Comparison of ENCODE assay signal across 8 cellular contexts in the genomic region with DNA sequence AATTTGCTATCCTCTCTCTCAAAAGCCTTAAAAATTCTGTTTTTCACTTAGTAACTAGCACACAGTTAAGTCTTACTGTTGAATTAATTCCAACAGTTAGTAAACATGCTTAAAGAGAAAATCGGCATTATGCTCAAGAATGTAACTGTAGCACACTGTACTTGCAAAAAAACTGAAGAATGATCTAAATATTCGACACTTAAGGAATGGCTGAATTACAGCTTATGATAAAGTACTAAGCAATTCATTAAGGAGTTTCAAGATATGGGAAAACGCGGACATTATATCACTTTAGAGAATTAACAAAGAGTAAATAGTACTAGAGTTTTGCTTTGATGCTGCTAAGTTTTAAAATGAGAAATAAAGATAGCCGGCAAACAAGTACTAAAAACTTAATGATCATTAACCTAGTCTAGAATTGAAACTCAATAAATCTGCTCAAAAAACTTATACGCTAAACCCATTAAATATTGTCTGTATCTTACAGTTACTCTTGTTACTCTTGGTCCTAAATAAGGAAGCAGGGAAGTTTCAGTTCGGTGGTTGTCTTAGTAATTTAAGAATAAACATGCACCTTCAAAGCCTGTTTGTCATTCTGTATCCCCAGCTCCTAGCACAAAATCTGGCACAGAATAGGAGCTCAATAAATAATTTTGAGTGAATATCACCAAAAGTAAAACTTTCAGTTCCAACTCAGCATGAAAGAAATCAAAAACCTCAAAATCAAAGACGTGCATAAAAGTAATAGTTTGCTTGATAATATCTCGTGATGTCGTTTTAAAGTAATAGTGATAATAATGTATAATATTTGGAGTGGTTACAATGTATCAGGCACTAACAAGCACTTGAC. TPM values are rescaled to one million over a fixed set of nuclear protein-coding genes. Genes with fewer than 3 reads are reported as not detected.
DNase-seq lines count a peak whose midpoint lies in the region; ATAC-seq, FAIRE-seq and TF ChIP-seq lines count a peak whose summit lies in the region.

No MANE protein-coding gene starts in this region.

- WGBS in A549 (ENCODE audit: missing lambda C conversion rate): 27% methylated on average over 10 of the region's 10 CpGs
- 30% methylated on average over 10 of the region's 10 CpGs for WGBS in smooth muscle cell (ENCODE audit: low lambda C conversion rate)

- TF ChIP-seq CTCF in A549 (IDR thresholded peaks at IDR 0.05): no peak
- TF ChIP-seq CTCF in activated B cell treated with CpG ODN at 0.5 μM for 24 hours (IDR thresholded peaks at IDR 0.05): no peak
- TF ChIP-seq CTCF in smooth muscle cell (IDR thresholded peaks at IDR 0.05; ENCODE audit: borderline replicate concordance, insufficient read depth, poor library complexity, severe bottlenecking): no peak

- peak overlapping the region; percentile 88 to 96 for H3K27ac ChIP-seq in A549
- peak overlapping the region; percentile 99 for H3K27ac ChIP-seq in smooth muscle cell (ENCODE audit: low read depth)

- peak overlapping the region; percentile 94 for H3K27ac Mint-ChIP-seq in activated B cell treated with CpG ODN at 0.5 μM for 24 hours

- TF ChIP-seq RAD21 in A549 (conservative IDR thresholded peaks at IDR 0.05 in 1 of 2, IDR thresholded peaks at IDR 0.05 in 1 of 2): no peak

- peak; percentile 18 for FAIRE-seq in A549 (lab: Jason Lieb, UNC)

- POLR2A ChIA-PET in A549 (lab: Yijun Ruan, JAX): interaction anchor here (0.5 to 2.0 kb wide), 11 partner anchors 14 to 383 kb away, joined by 4 to 96 read pairs (median 8); a partner anchor contains a TSS
- POLR2A ChIA-PET in activated B cell treated with CpG ODN at 0.5 μM for 24 hours (lab: Charles Lee): interaction anchor here (1.1 to 6.4 kb wide), 8 partner anchors 26 to 1459 kb away, joined by 3 to 251 read pairs (median 6); a partner anchor contains a TSS

- no peaks in the 10 kb centered on the region for H3K36me3 ChIP-seq in smooth muscle cell (ENCODE audit: low read depth)

- no peaks in the 10 kb centered on the region for H3K27me3 ChIP-seq in smooth muscle cell (ENCODE audit: low read depth)

- peaks cover 33% of the 10 kb centered on the region for H3K4me1 Mint-ChIP-seq in activated B cell treated with CpG ODN at 0.5 μM for 24 hours

- no peak for TF ChIP-seq EP300 in A549 (IDR thresholded peaks at IDR 0.05)

- H3K4me2 ChIP-seq in A549: peak overlapping the region; percentile 86
- H3K4me2 ChIP-seq in smooth muscle cell: peak overlapping the region; percentile 87

- H2AFZ ChIP-seq in smooth muscle cell (ENCODE audit: low read depth): peak overlapping the region; percentile 82

- H3K4me3 ChIP-seq in A549: peak overlapping the region; percentile 65
- H3K4me3 ChIP-seq in iPS-11a (ENCODE audit: low read depth, low read length): peak overlapping the region; percentile 70
- peak overlapping the region; percentile 55 for H3K4me3 ChIP-seq in smooth muscle cell

- H4K20me1 ChIP-seq in smooth muscle cell (ENCODE audit: low read depth): no peaks in the 10 kb centered on the region

- ATAC-seq in A549 (no peak), HG02938 (IDR thresholded peaks at IDR 0.05; ENCODE audit: unreplicated experiment) (peak; percentile 37), activated B cell treated with CpG ODN at 0.5 μM for 24 hours (ENCODE audit: low read depth) (no peak), GM18907 (IDR thresholded peaks at IDR 0.05; ENCODE audit: unreplicated experiment) (no peak)

- CTCF ChIA-PET in A549 (lab: Yijun Ruan, JAX): interaction anchor here (0.6 to 3.5 kb wide), 12 partner anchors 10 to 373 kb away, joined by 3 to 47 read pairs (median 4); a partner anchor contains a TSS
- CTCF ChIA-PET in activated B cell treated with CpG ODN at 0.5 μM for 24 hours (lab: Charles Lee): interaction anchor here (1.0 to 2.6 kb wide), 3 partner anchors 13 to 29 kb away, joined by 3 to 35 read pairs (median 5); no protein-coding TSS in a partner anchor

- H3K36me3 Mint-ChIP-seq in activated B cell treated with CpG ODN at 0.5 μM for 24 hours (ENCODE audit: low read depth): peaks cover 12% of the 10 kb centered on the region

- H3K9ac ChIP-seq in smooth muscle cell (ENCODE audit: low read depth): peak overlapping the region; percentile 92

- peaks cover 14% of the 10 kb centered on the region for H3K4me1 ChIP-seq in A549
- peaks cover 33% of the 10 kb centered on the region for H3K4me1 ChIP-seq in smooth muscle cell (ENCODE audit: low read depth)

- no peaks in the 10 kb centered on the region for H3K27me3 Mint-ChIP-seq in activated B cell treated with CpG ODN at 0.5 μM for 24 hours

- peak overlapping the region; percentile 98 for H3K4me3 Mint-ChIP-seq in activated B cell treated with CpG ODN at 0.5 μM for 24 hours

- peaks cover 4% of the 10 kb centered on the region for H3F3A ChIP-seq in smooth muscle cell (ENCODE audit: low read depth)

- no peaks in the 10 kb centered on the region for H3K9me3 Mint-ChIP-seq in activated B cell treated with CpG ODN at 0.5 μM for 24 hours

- H3K79me2 ChIP-seq in smooth muscle cell (ENCODE audit: low read depth): peaks cover 5% of the 10 kb centered on the region

- intact Hi-C loops in activated B cell treated with CpG ODN at 0.5 μM for 24 hours (cut with micrococcal nuclease): loop anchor here (1.0 to 2.0 kb wide), 3 partner anchors 17 to 1339 kb away; a partner anchor contains a TSS

- H3K9me3 ChIP-seq in A549 (no peaks in the 10 kb centered on the region), smooth muscle cell (replicated peaks; ENCODE audit: low read depth) (no peaks in the 10 kb centered on the region)

- TF ChIP-seq POLR2A in A549 (IDR thresholded peaks at IDR 0.05; ENCODE audit: low read length): no peak

- no peak for DNase-seq in A549 (ENCODE audit: low read depth in 1 of 2, low spot score in 1 of 2)
- no peak for DNase-seq in activated B cell treated with CpG ODN at 0.5 μM for 24 hours
- DNase-seq in smooth muscle cell (lab: John Stamatoyannopoulos, UW; ENCODE audit: unreplicated experiment): no peak
- no peak for DNase-seq in NCI-H446 (lab: John Stamatoyannopoulos, UW)
- DNase-seq in NCI-H1930 (lab: John Stamatoyannopoulos, UW): no peak

TF ChIP-seq in A549, 52 proteins besides CTCF, POLR2A, EP300 and RAD21:
- TF ChIP-seq KDM1A (IDR thresholded peaks at IDR 0.05; ENCODE audit: low read depth) (no peak), RNF2 (IDR thresholded peaks at IDR 0.05; ENCODE audit: borderline replicate concordance, low read depth) (no peak), RARB (CRISPR knock-in tag; IDR thresholded peaks at IDR 0.05) (no peak), MAFK (IDR thresholded peaks at IDR 0.05; ENCODE audit: partially characterized antibody) (no peak), CEBPB (IDR thresholded peaks at IDR 0.05) (no peak), HOXB5 (CRISPR knock-in tag; IDR thresholded peaks at IDR 0.05) (no peak), SMC3 (IDR thresholded peaks at IDR 0.05) (no peak), MAZ (IDR thresholded peaks at IDR 0.05; ENCODE audit: borderline replicate concordance, low read depth, low read length) (no peak), GATA3 (IDR thresholded peaks at IDR 0.05; ENCODE audit: borderline replicate concordance) (no peak), ZFP36 (IDR thresholded peaks at IDR 0.05; ENCODE audit: borderline replicate concordance, partially characterized antibody) (no peak), FOXS1 (CRISPR knock-in tag; IDR thresholded peaks at IDR 0.05) (no peak)
- TF ChIP-seq, protein P1, sequence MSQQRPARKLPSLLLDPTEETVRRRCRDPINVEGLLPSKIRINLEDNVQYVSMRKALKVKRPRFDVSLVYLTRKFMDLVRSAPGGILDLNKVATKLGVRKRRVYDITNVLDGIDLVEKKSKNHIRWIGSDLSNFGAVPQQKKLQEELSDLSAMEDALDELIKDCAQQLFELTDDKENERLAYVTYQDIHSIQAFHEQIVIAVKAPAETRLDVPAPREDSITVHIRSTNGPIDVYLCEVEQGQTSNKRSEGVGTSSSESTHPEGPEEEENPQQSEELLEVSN (IDR thresholded peaks at IDR 0.05; ENCODE audit: borderline replicate concordance, low read depth): no peak

RNA-seq across cellular contexts. Expression of a gene that starts 1.2 kb away (rescaled TPM):
- polyA plus RNA-seq in A549 (2011; rRNA removed) (5.7 and 7.4 TPM in 2 replicates), A549 (2017; fragmentation: RNase III; extraction: RNeasy Plus Mini Kit Qiagen cat#74134 plus additional on column Dnase treatment) (2.4 to 3.4 TPM (median 3.3 TPM) in 3 replicates), smooth muscle cell (2.5 and 3.7 TPM in 2 replicates)
- 1.8 and 1.9 TPM in 2 replicates for polyA plus RNA-seq in A549 (2012; cell fraction: cytosol; rRNA removed)
- 1.0 and 1.1 TPM in 2 replicates for polyA plus RNA-seq in A549 (2012; cell fraction: nucleus; rRNA removed)
- polyA minus RNA-seq in A549 (2011; rRNA and poly(A)+ RNA removed): 4.6 and 5.1 TPM in 2 replicates
- total RNA-seq in activated B cell treated with CpG ODN at 0.5 μM for 24 hours (15.0 and 19.9 TPM in 2 replicates), smooth muscle cell (7.3 and 13.8 TPM in 2 replicates)

RNA-seq across cellular contexts. Expression of a gene that starts 27.8 kb away (rescaled TPM):
- polyA plus RNA-seq in A549 (2011; rRNA removed): 773 and 848 TPM in 2 replicates
- 842 and 1,013 TPM in 2 replicates for polyA plus RNA-seq in A549 (2012; cell fraction: cytosol; rRNA removed)
- 1,036 and 2,636 TPM in 2 replicates for polyA plus RNA-seq in A549 (2012; cell fraction: nucleus; rRNA removed)
- polyA plus RNA-seq in A549 (2017; fragmentation: RNase III; extraction: RNeasy Plus Mini Kit Qiagen cat#74134 plus additional on column Dnase treatment): 830 to 987 TPM (median 875 TPM) in 3 replicates
- 792 and 808 TPM in 2 replicates for polyA minus RNA-seq in A549 (2011; rRNA and poly(A)+ RNA removed)
- 796 and 798 TPM in 2 replicates for total RNA-seq in activated B cell treated with CpG ODN at 0.5 μM for 24 hours
- total RNA-seq in smooth muscle cell: 6,093 and 6,435 TPM in 2 replicates
- polyA plus RNA-seq in smooth muscle cell: 2,741 and 3,198 TPM in 2 replicates
